In genomic region chr19:474126-475078, GRCh38 we compare ENCODE assay signal across 1 cellular context.
TF ChIP-seq lines count a peak whose summit lies in the region.

No MANE protein-coding gene starts in this region.

TF ChIP-seq in HEK293T, 16 proteins besides CTCF, POLR2A, EP300 and RAD21 (continued from another document):
- TF ChIP-seq PKNOX1 (IDR thresholded peaks at IDR 0.05) = no peak
- TF ChIP-seq BHLHE40 (IDR thresholded peaks at IDR 0.05; ENCODE audit: borderline replicate concordance) = no peak
- TF ChIP-seq L3MBTL2 (conservative IDR thresholded peaks at IDR 0.05) = no peak
- no peak for TF ChIP-seq ARNT (IDR thresholded peaks at IDR 0.05)
- no peak for TF ChIP-seq ZNF384 (IDR thresholded peaks at IDR 0.05)
